28 cellular contexts compared by ENCODE assay signal in genomic region chr17:68783861-68784260, GRCh38.
A peak's percentile ranks its signal among the peaks of the same experiment; 100 is the strongest.
DNase-seq lines count a peak whose midpoint lies in the region; TF ChIP-seq lines count a peak whose summit lies in the region.
"Had no signal": no experiment of that assay in that cellular context is flagged by ENCODE, and none has a peak within 500 bp of the region (broad histone marks: within the 10 kb centered on the region; RNA-seq: fewer than 3 reads in every experiment).

No MANE protein-coding gene starts in this region.

- H3K36me3 ChIP-seq in urinary bladder (ENCODE audit: insufficient read depth): no peaks in the 10 kb centered on the region
- H3K36me3 ChIP-seq: left lung had no signal

- H3K27ac ChIP-seq in urinary bladder (ENCODE audit: low read depth): peak overlapping the region; percentile 28
- H3K27ac ChIP-seq: left lung, testis had no signal

- no peak for TF ChIP-seq CTCF in fibroblast of the aortic adventitia (IDR thresholded peaks at IDR 0.05; ENCODE audit: insufficient read depth, low read length)

- DNase-seq in NCI-H2171 treated with DMSO at 0.1 percent for 48 hours (lab: John Stamatoyannopoulos, UW): peak; percentile 59
- DNase-seq in NCI-H2171 (lab: John Stamatoyannopoulos, UW): no peak
- DNase-seq in fibroblast of the aortic adventitia (ENCODE audit: low read depth): peak; percentile 19
- peak; percentile 93 for DNase-seq in myocyte (ENCODE audit: low read depth)
- no peak for DNase-seq in NCI-H510A (lab: John Stamatoyannopoulos, UW)
- no peak for DNase-seq in stimulated activated CD4-positive, alpha-beta T cell treated with anti-CD3 and anti-CD28 coated beads, Interleukin-2, amount 100 ng/mL, for 48 hours
- no peak for DNase-seq in activated CD4-positive, alpha-beta T cell treated with anti-CD3 and anti-CD28 coated beads, Interleukin-2, amount 50 U/mL, for 48 hours
- DNase-seq: activated CD4-positive, alpha-beta T cell treated with anti-CD3 and anti-CD28 coated beads, Interleukin-2, amount 50 U/mL, for 1 hour; activated CD8-positive, alpha-beta memory T cell treated with anti-CD3 and anti-CD28 coated beads, Interleukin-2, amount 10 ng/mL, durations not matched to agents 7 days and 5 days; activated naive CD8-positive, alpha-beta T cell treated with anti-CD3 and anti-CD28 coated beads, Interleukin-2, amount 50 U/mL, for 24 hours; activated T-cell treated with anti-CD3 and anti-CD28 coated beads, Interleukin-2, amount 50 U/mL, for 48 hours; Calu3; cerebellar nuclear complex; GOT3; HFFc6; hippocampal formation; immature natural killer cell; KBM-7; left lung; midbrain; MM.1S; NCI-H2081; retina; stimulated activated CD4-positive, alpha-beta T cell treated with anti-CD3 and anti-CD28 coated beads, Interleukin-12 subunit alpha, Interleukin-12 subunit beta, amount 100 ng/mL, for 4 hours; stimulated activated CD4-positive, alpha-beta T cell treated with anti-CD3 and anti-CD28 coated beads, Interleukin-4, amount 100 ng/mL, for 4 hours; stimulated activated naive B cell treated with anti-CD40 and anti-IgM and Interleukin-4, amounts not matched to agents 10 μg/mL and 1 μg/mL and 100 μg/mL, for 72 hours; testis had no signal

- WGBS in urinary bladder: 77% methylated on average over 4 of the region's 4 CpGs

- H3K4me3 ChIP-seq in fibroblast of the aortic adventitia (ENCODE audit: low read depth, low read length) (no peak overlapping the region), urinary bladder (ENCODE audit: low read depth, low read length) (no peak overlapping the region)
- H3K4me3 ChIP-seq: left lung, testis had no signal

- H3K4me1 ChIP-seq in urinary bladder (ENCODE audit: insufficient read depth): peaks cover 2% of the 10 kb centered on the region
- H3K4me1 ChIP-seq: left lung had no signal

Comparison
In these comparisons a context has a peak if more than half of its experiments do, and no peak if none do; other contexts are left out.
1. DNase-seq: peak in NCI-H2171 treated with DMSO at 0.1 percent for 48 hours (single experiment), fibroblast of the aortic adventitia (single experiment) and myocyte (single experiment); none in NCI-H2171 (single experiment), NCI-H510A (single experiment), stimulated activated CD4-positive, alpha-beta T cell treated with anti-CD3 and anti-CD28 coated beads, Interleukin-2, amount 100 ng/mL, for 48 hours (0 of 2) and activated CD4-positive, alpha-beta T cell treated with anti-CD3 and anti-CD28 coated beads, Interleukin-2, amount 50 U/mL, for 48 hours (0 of 2).